10 cellular contexts compared by ENCODE assay signal in the genomic region with DNA sequence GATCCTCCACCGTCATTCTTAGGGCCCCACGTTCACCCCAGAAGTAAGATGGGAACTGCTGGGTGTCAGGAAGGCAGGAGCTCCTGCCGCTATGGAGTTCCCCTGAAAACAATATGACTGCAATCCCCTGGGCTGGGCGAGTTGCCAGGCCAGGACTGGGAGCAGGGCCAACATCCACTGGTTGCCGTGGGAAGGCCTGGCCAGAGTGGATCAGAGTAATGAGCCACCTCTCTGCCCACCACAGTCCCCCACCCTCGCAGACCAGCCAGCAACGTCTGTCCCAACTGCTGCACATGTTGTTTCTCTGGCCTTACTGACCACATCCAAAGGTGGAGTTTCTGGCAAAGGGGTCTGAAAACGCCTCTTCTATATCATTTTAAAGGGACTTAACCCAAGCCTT.
DNase-seq lines count a peak whose midpoint lies in the region; ATAC-seq, FAIRE-seq and TF ChIP-seq lines count a peak whose summit lies in the region.
"Had no signal": no experiment of that assay in that cellular context is flagged by ENCODE, and none has a peak within 500 bp of the region (broad histone marks: within the 10 kb centered on the region; RNA-seq: fewer than 3 reads in every experiment).

No MANE protein-coding gene starts in this region.

- H3K14ac ChIP-seq in trophoblast cell (ENCODE audit: low read length): no peak overlapping the region

- peak; percentile 33 for DNase-seq in activated effector memory CD4-positive, alpha-beta T cell treated with anti-CD3 and anti-CD28 coated beads, Interleukin-2, amount 50 U/mL, for 16 hours
- no peak for DNase-seq in activated effector memory CD4-positive, alpha-beta T cell treated with Interleukin-2 at 50 U/mL for 16 hours
- DNase-seq in anterior cingulate cortex (lab: John Stamatoyannopoulos, UW): peak in 47 of 58 donors; percentile 5 to 66 (median 32)
- peak; percentile 94 for DNase-seq in kidney
- peak; percentile 82 to 92 for DNase-seq in aorta
- DNase-seq in trophoblast cell: no peak
- no peak for DNase-seq in D721Med (ENCODE audit: insufficient read length, low spot score)
- DNase-seq in activated CD4-positive, CD25-positive, alpha-beta regulatory T cell (lab: John Stamatoyannopoulos, UW): no peak
- DNase-seq: CD4-positive, CD25-positive, alpha-beta regulatory T cell had no signal

- H2AFZ ChIP-seq in trophoblast cell (ENCODE audit: insufficient read depth, low read length, poor library complexity): no peak overlapping the region

- ATAC-seq in aorta (ENCODE audit: low FRiP score): no peak

- no peak overlapping the region for H3K9ac ChIP-seq in kidney (ENCODE audit: low read length in 2 of 2)
- H3K9ac ChIP-seq in trophoblast cell (ENCODE audit: low read length): no peak overlapping the region

- no peak for TF ChIP-seq CTCF in kidney (IDR thresholded peaks at IDR 0.05; ENCODE audit: borderline replicate concordance, extremely low read depth, insufficient read depth)
- TF ChIP-seq CTCF in D721Med (IDR thresholded peaks at IDR 0.05; ENCODE audit: insufficient read depth, missing control alignments): no peak

- H4K91ac ChIP-seq in trophoblast cell (ENCODE audit: low read depth, low read length): no peak overlapping the region

- no peak overlapping the region for H2BK120ac ChIP-seq in trophoblast cell (ENCODE audit: insufficient read depth, low read length, poor library complexity)

- no peak overlapping the region for H4K8ac ChIP-seq in trophoblast cell (ENCODE audit: low read depth, low read length)

- H3K36me3 ChIP-seq in kidney (ENCODE audit: control insufficient read depth in 1 of 2, insufficient read depth in 2 of 2, low read length in 2 of 2) (no peaks in the 10 kb centered on the region), aorta (ENCODE audit: control insufficient read depth in 1 of 2, insufficient read depth in 2 of 2, low read length in 1 of 2) (no peaks in the 10 kb centered on the region), trophoblast cell (ENCODE audit: control insufficient read depth in 1 of 2, insufficient read depth in 2 of 2, low read length in 2 of 2) (no peaks in the 10 kb centered on the region)

- no peaks in the 10 kb centered on the region for H3K9me3 ChIP-seq in kidney (ENCODE audit: control insufficient read depth in 1 of 2, low read length in 2 of 2)
- H3K9me3 ChIP-seq in aorta (ENCODE audit: control insufficient read depth, low read length): no peaks in the 10 kb centered on the region
- H3K9me3 ChIP-seq in trophoblast cell (ENCODE audit: insufficient read depth, low read depth, low read length): no peaks in the 10 kb centered on the region

- no peak overlapping the region for H2AK5ac ChIP-seq in trophoblast cell (ENCODE audit: low read length)

- 5 to 7% methylated on average over 8 of the region's 8 CpGs for WGBS in aorta, 2 donors
- WGBS in trophoblast cell (ENCODE audit: extremely low coverage, insufficient coverage, insufficient read length): no CpG with 5 or more reads among the region's 8 CpGs

- FAIRE-seq in kidney (lab: Jason Lieb, UNC): no peak
- FAIRE-seq in D721Med (lab: Jason Lieb, UNC): no peak

- no peaks in the 10 kb centered on the region for H3K27me3 ChIP-seq in aorta (ENCODE audit: control insufficient read depth in 1 of 2, insufficient read depth in 2 of 2, low read length in 1 of 2)
- H3K27me3 ChIP-seq in trophoblast cell (ENCODE audit: insufficient read depth, low read length): no peaks in the 10 kb centered on the region

- no peak overlapping the region for H2BK12ac ChIP-seq in trophoblast cell (ENCODE audit: low read length)

- H3K27ac ChIP-seq in kidney (ENCODE audit: low read depth in 2 of 2, low read length in 2 of 2) (no peak overlapping the region), aorta (ENCODE audit: low read depth in 1 of 2, low read length in 2 of 2) (no peak overlapping the region), trophoblast cell (ENCODE audit: low read depth, low read length) (no peak overlapping the region)
- H3K27ac ChIP-seq: HL-60 had no signal

- intact Hi-C loops in kidney (cut with DNase I): no loop called here
- intact Hi-C loops in aorta (cut with DNase I): no loop called here

- H3K4me3 ChIP-seq in kidney (ENCODE audit: low read length in 2 of 2) (no peak overlapping the region), aorta (ENCODE audit: low read length in 2 of 2) (no peak overlapping the region), trophoblast cell (ENCODE audit: low read depth, low read length) (no peak overlapping the region)

- H3K4me1 ChIP-seq in kidney (ENCODE audit: control insufficient read depth in 1 of 2, insufficient read depth in 1 of 2, low read depth in 1 of 2, low read length in 2 of 2): peaks cover 0 to 5% of the 10 kb centered on the region in 2 donors
- no peaks in the 10 kb centered on the region for H3K4me1 ChIP-seq in aorta (ENCODE audit: control insufficient read depth in 1 of 2, insufficient read depth in 2 of 2, low read length in 2 of 2)
- H3K4me1 ChIP-seq in trophoblast cell (ENCODE audit: control insufficient read depth in 1 of 2, insufficient read depth in 2 of 2, low read length in 2 of 2): peaks cover 0 to 3% of the 10 kb centered on the region in 2 experiments

- H4K12ac ChIP-seq in trophoblast cell (ENCODE audit: low read depth, low read length): no peak overlapping the region

- H2BK5ac ChIP-seq in trophoblast cell (ENCODE audit: low read depth, low read length, poor library complexity): no peak overlapping the region

- no peak overlapping the region for H3K18ac ChIP-seq in trophoblast cell (ENCODE audit: low read length)

- H3K79me2 ChIP-seq in trophoblast cell (ENCODE audit: control insufficient read depth, insufficient read depth, low read length, poor library complexity): no peaks in the 10 kb centered on the region

- H3K23ac ChIP-seq in trophoblast cell (ENCODE audit: low read length): no peak overlapping the region

- no peak overlapping the region for H3K4me2 ChIP-seq in trophoblast cell (ENCODE audit: low read length)

- H3K4ac ChIP-seq in trophoblast cell (ENCODE audit: low read depth, low read length): no peak overlapping the region

- H3K79me1 ChIP-seq in trophoblast cell (ENCODE audit: low read length): no peaks in the 10 kb centered on the region

Comparison
In these comparisons a context has a peak if more than half of its experiments do, and no peak if none do; other contexts are left out.
1. DNase-seq: peak in activated effector memory CD4-positive, alpha-beta T cell treated with anti-CD3 and anti-CD28 coated beads, Interleukin-2, amount 50 U/mL, for 16 hours (single experiment), anterior cingulate cortex (47 of 58), kidney (single experiment) and aorta (2 of 2); none in activated effector memory CD4-positive, alpha-beta T cell treated with Interleukin-2 at 50 U/mL for 16 hours (single experiment), trophoblast cell (0 of 2), D721Med (single experiment) and activated CD4-positive, CD25-positive, alpha-beta regulatory T cell (0 of 4).